ENCODE assay signal across 10 cellular contexts in the genomic region with DNA sequence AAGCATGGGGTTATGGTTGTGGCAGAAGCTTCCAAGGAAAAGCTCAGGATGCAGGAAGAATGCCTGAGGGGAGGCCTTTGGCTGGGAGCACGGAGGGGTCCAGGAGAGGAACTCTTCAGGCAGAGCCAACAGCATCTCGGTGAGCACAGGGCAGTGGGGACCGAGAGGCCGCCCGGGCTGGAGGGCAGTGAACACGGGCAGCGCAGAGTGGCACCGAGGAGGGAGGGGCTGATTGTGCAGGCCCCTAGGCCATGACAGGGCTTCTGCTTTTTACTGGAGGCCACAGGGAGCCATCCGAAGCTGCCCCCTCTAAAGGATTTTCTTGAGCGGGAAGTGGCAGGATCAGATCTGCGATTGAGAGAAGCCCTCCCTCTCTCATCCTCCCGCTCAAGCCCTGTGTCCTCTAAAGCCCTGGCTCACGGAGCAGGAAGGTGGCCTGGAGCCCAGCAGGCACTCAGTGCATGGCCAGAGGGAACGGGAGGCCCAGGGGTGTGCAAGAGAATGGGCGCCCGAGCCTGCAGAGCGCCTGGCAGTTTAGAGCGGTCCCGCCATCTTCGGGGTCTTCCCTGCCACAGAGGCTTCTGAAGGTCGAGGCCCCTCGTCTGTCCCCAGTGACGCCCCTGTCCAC. TPM values are rescaled to one million over a fixed set of nuclear protein-coding genes. Genes with fewer than 3 reads are reported as not detected.
DNase-seq lines count a peak whose midpoint lies in the region; ATAC-seq, FAIRE-seq and TF ChIP-seq lines count a peak whose summit lies in the region.
"Had no signal": no experiment of that assay in that cellular context is flagged by ENCODE, and none has a peak within 500 bp of the region (broad histone marks: within the 10 kb centered on the region; RNA-seq: fewer than 3 reads in every experiment).

No MANE protein-coding gene starts in this region.

- no peaks in the 10 kb centered on the region for H3K27me3 Mint-ChIP-seq in activated naive CD4-positive, alpha-beta T cell treated with anti-CD3 and anti-CD28 coated beads, Interleukin-2, amount 50 U/mL, for 24 hours

- H3K27ac Mint-ChIP-seq in activated naive CD4-positive, alpha-beta T cell treated with anti-CD3 and anti-CD28 coated beads, Interleukin-2, amount 50 U/mL, for 24 hours = peak overlapping the region; percentile 71

- no peak for DNase-seq in activated naive CD4-positive, alpha-beta T cell treated with Interleukin-2 at 50 U/mL for 16 hours
- DNase-seq in brain microvascular endothelial cell = no peak
- DNase-seq in HepG2 (ENCODE audit: low spot score) = no peak
- peak in 1 of 2 donors; percentile 64 for DNase-seq in upper lobe of left lung
- DNase-seq in DMS153 (lab: John Stamatoyannopoulos, UW) = no peak
- DNase-seq in activated CD8-positive, alpha-beta memory T cell treated with anti-CD3 and anti-CD28 coated beads, Interleukin-2, amount 50 U/mL, for 4 hours = no peak

- in situ Hi-C loops in brain microvascular endothelial cell (cut with HindIII; ENCODE audit: low pct_ligation_motif_present, low sequenced_read_pairs) = no loop called here
- in situ Hi-C loops in HepG2 (cut with HindIII; ENCODE audit: extremely low pct_ligation_motif_present, low pct_unique_long_range_greater_than_20kb) = loop anchor here (10.0 to 25.0 kb wide), 2 partner anchors 208 to 565 kb away; no protein-coding TSS in a partner anchor

- H4K20me1 ChIP-seq in HepG2 (ENCODE audit: insufficient read depth, low read length) = no peaks in the 10 kb centered on the region

- H3K9me3 ChIP-seq in HepG2 (ENCODE audit: low read length) (no peaks in the 10 kb centered on the region), upper lobe of left lung (no peaks in the 10 kb centered on the region)
- H3K9me3 ChIP-seq: HAP-1 had no signal

- BruUV-seq in HepG2 (replicated peaks; lab: Mats Ljungman, UMichigan) = no TSS peak

- POLR2A ChIA-PET in HepG2 (lab: Yijun Ruan, JAX) = interaction anchor here (1.1 kb wide), 1 partner anchor 199 kb away, joined by 3 read pairs; no protein-coding TSS in a partner anchor

- H3K9ac ChIP-seq in HepG2 (ENCODE audit: insufficient read depth, low read depth, low read length) = no peak overlapping the region

- no peak for TF ChIP-seq EP300 in HepG2 (IDR thresholded peaks at IDR 0.05; ENCODE audit: low read depth in 2 of 2, low read length in 2 of 2)
- TF ChIP-seq EP300 in HepG2 (CRISPR knock-in tag; IDR thresholded peaks at IDR 0.05; ENCODE audit: borderline replicate concordance) = no peak
- no peak for TF ChIP-seq EP300 in upper lobe of left lung (IDR thresholded peaks at IDR 0.05)

- H3K79me2 ChIP-seq in HepG2 (ENCODE audit: insufficient read depth, low read length) = no peaks in the 10 kb centered on the region

- H3K36me3 Mint-ChIP-seq in activated naive CD4-positive, alpha-beta T cell treated with anti-CD3 and anti-CD28 coated beads, Interleukin-2, amount 50 U/mL, for 24 hours = no peaks in the 10 kb centered on the region
- H3K36me3 Mint-ChIP-seq: immature natural killer cell had no signal

- TF ChIP-seq CTCF in brain microvascular endothelial cell (IDR thresholded peaks at IDR 0.05; ENCODE audit: low read depth, low read length, missing control alignments) = no peak
- TF ChIP-seq CTCF in HepG2 (CRISPR knock-in tag; IDR thresholded peaks at IDR 0.05) = no peak
- no peak for TF ChIP-seq CTCF in upper lobe of left lung (IDR thresholded peaks at IDR 0.05)

- no peak overlapping the region for H3K4me3 ChIP-seq in brain microvascular endothelial cell (ENCODE audit: low read depth, low read length)
- peak overlapping the region in 1 of 3 experiments; percentile 51; a peak in 1 of 6 replicates for H3K4me3 ChIP-seq in HepG2 (replicated peaks in 1 of 3; ENCODE audit: insufficient read depth in 1 of 3, low read depth in 2 of 3, low read length in 3 of 3)
- H3K4me3 ChIP-seq in upper lobe of left lung = no peak overlapping the region
- H3K4me3 ChIP-seq: HAP-1 had no signal

- H3K4me1 ChIP-seq in HepG2 (ENCODE audit: insufficient read depth, low read length) = peaks cover 63% of the 10 kb centered on the region
- H3K4me1 ChIP-seq in upper lobe of left lung = peaks cover 12 to 26% (median 22%) of the 10 kb centered on the region in 4 donors

- intact Hi-C loops in HepG2 (cut with micrococcal nuclease; ENCODE audit: unreplicated experiment) = loop anchor here (1.0 to 5.0 kb wide), 5 partner anchors 43 to 563 kb away; no protein-coding TSS in a partner anchor

- peak; percentile 1; the same call in 2 of the 3 replicates for ATAC-seq in HepG2
- ATAC-seq in upper lobe of left lung (ENCODE audit: low FRiP score in 2 of 2) = peak; percentile 7 to 15
- ATAC-seq in HG03175 (IDR thresholded peaks at IDR 0.05; ENCODE audit: unreplicated experiment) = no peak

- H3K36me3 ChIP-seq in brain microvascular endothelial cell (replicated peaks) (no peaks in the 10 kb centered on the region), HepG2 (replicated peaks in 1 of 2; ENCODE audit: control insufficient read depth in 1 of 2, insufficient read depth in 2 of 2, low read length in 2 of 2) (no peaks in the 10 kb centered on the region), upper lobe of left lung (no peaks in the 10 kb centered on the region)
- H3K36me3 ChIP-seq: HAP-1 had no signal

- H3K4me3 Mint-ChIP-seq in activated naive CD4-positive, alpha-beta T cell treated with anti-CD3 and anti-CD28 coated beads, Interleukin-2, amount 50 U/mL, for 24 hours = no peak overlapping the region

- no peak for FAIRE-seq in HepG2 (lab: Jason Lieb, UNC)

- no peak for TF ChIP-seq RAD21 in HepG2 (CRISPR knock-in tag; IDR thresholded peaks at IDR 0.05)

- H3K4me1 Mint-ChIP-seq in activated naive CD4-positive, alpha-beta T cell treated with anti-CD3 and anti-CD28 coated beads, Interleukin-2, amount 50 U/mL, for 24 hours = peaks cover 42% of the 10 kb centered on the region

- H3K27me3 ChIP-seq in brain microvascular endothelial cell (replicated peaks) (no peaks in the 10 kb centered on the region), HepG2 (ENCODE audit: control insufficient read depth in 1 of 2, insufficient read depth in 2 of 2, low read length in 2 of 2) (peaks cover 0 to 8% of the 10 kb centered on the region in 2 experiments; a peak in 1 of 5 replicates), upper lobe of left lung (no peaks in the 10 kb centered on the region)

- H3K4me2 ChIP-seq in HepG2 (ENCODE audit: low read depth, low read length) = peak overlapping the region; percentile 70

- no peaks in the 10 kb centered on the region for H3K9me3 Mint-ChIP-seq in activated naive CD4-positive, alpha-beta T cell treated with anti-CD3 and anti-CD28 coated beads, Interleukin-2, amount 50 U/mL, for 24 hours
- H3K9me3 Mint-ChIP-seq: immature natural killer cell had no signal

- H3K27ac ChIP-seq in brain microvascular endothelial cell (peak overlapping the region; percentile 29), HepG2 (ENCODE audit: extremely low read length, insufficient read depth, low read length) (no peak overlapping the region), upper lobe of left lung (peak overlapping the region in 2 of 4 donors; percentile 19 to 71)

- CTCF ChIA-PET in HepG2 (lab: Yijun Ruan, JAX; ENCODE audit: low intra/inter-chr PET ratio, low total read pairs) = interaction anchor here (1.2 to 1.3 kb wide), 2 partner anchors 95 to 314 kb away, joined by 3 to 7 read pairs; no protein-coding TSS in a partner anchor

- no peak overlapping the region for H2AFZ ChIP-seq in HepG2 (ENCODE audit: low read length)

- TF ChIP-seq POLR2A in HepG2 (IDR thresholded peaks at IDR 0.05; ENCODE audit: insufficient read depth in 1 of 2, low read depth in 2 of 2, low read length in 2 of 2) (no peak), upper lobe of left lung (IDR thresholded peaks at IDR 0.05) (no peak)

- WGBS in HepG2 (ENCODE audit: low lambda C conversion rate) = 85% methylated on average over 15 of the region's 23 CpGs
- 78 to 83% methylated on average over 5 to 17 of the region's 23 CpGs for WGBS in upper lobe of left lung, 2 donors

TF ChIP-seq in HepG2, 621 proteins besides CTCF, POLR2A, EP300 and RAD21 (continues in another document):
- TF ChIP-seq, protein P1, sequence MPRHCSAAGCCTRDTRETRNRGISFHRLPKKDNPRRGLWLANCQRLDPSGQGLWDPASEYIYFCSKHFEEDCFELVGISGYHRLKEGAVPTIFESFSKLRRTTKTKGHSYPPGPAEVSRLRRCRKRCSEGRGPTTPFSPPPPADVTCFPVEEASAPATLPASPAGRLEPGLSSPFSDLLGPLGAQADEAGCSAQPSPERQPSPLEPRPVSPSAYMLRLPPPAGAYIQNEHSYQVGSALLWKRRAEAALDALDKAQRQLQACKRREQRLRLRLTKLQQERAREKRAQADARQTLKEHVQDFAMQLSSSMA (CRISPR knock-in tag; IDR thresholded peaks at IDR 0.05) = 0 out of 2 replicates have a peak, but pooled peaks have one; percentile 37
- TF ChIP-seq ZFP62 (CRISPR knock-in tag; IDR thresholded peaks at IDR 0.05) = 0 out of 2 replicates have a peak, but pooled peaks have one; percentile 25

RNA-seq across cellular contexts. Expression of a gene that starts 20.6 kb away (rescaled TPM):
- 15.5 and 26.0 TPM in 2 replicates for total RNA-seq in HepG2 (2016; rRNA removed; fragmentation: Illumina TruSeq; extraction: Trizol)
- 23.4 and 25.6 TPM in 2 replicates for total RNA-seq in HepG2 (2016; cell fraction: cytosol; rRNA removed; fragmentation: Illumina TruSeq; extraction: Trizol; ENCODE audit: low read depth)
- total RNA-seq in HepG2 (2016; cell fraction: insoluble cytoplasmic fraction; rRNA removed; fragmentation: Illumina TruSeq; extraction: Trizol) = 11.8 and 21.9 TPM in 2 replicates
- total RNA-seq in HepG2 (2016; cell fraction: membrane; rRNA removed; fragmentation: Illumina TruSeq; extraction: Trizol) = 17.4 and 18.5 TPM in 2 replicates
- total RNA-seq in HepG2 (2016; cell fraction: nucleus; rRNA removed; fragmentation: Illumina TruSeq; extraction: Trizol) = 19.8 and 24.1 TPM in 2 replicates
- polyA plus RNA-seq in HepG2 (2011; rRNA removed) = 18.8 and 21.9 TPM in 2 replicates
- polyA plus RNA-seq in HepG2 (2011; cell fraction: cytosol; rRNA removed) = 8.8 and 12.8 TPM in 2 replicates
- polyA plus RNA-seq in HepG2 (2011; cell fraction: nucleus; rRNA removed) = 17.9 and 22.6 TPM in 2 replicates
- 17.3 and 23.4 TPM in 2 replicates for polyA plus RNA-seq in HepG2 (2012)
- 4.0 and 5.5 TPM in 2 replicates for polyA plus RNA-seq in HepG2 (2016; cell fraction: cytosol; fragmentation: Illumina TruSeq; extraction: Trizol; ENCODE audit: low read depth)
- 20.2 and 22.6 TPM in 2 replicates for polyA plus RNA-seq in HepG2 (2016; cell fraction: insoluble cytoplasmic fraction; fragmentation: Illumina TruSeq; extraction: Trizol; ENCODE audit: low read depth)
- polyA plus RNA-seq in HepG2 (2016; cell fraction: membrane; fragmentation: Illumina TruSeq; extraction: Trizol; ENCODE audit: low read depth) = 9.9 and 10.8 TPM in 2 replicates
- polyA plus RNA-seq in HepG2 (2016; cell fraction: nucleus; fragmentation: Illumina TruSeq; extraction: Trizol; ENCODE audit: insufficient read depth, low read depth) = 22.0 and 24.6 TPM in 2 replicates
- polyA minus RNA-seq in HepG2 (2011; rRNA and poly(A)+ RNA removed; ENCODE audit: low replicate concordance) = 9.2 and 19.0 TPM in 2 replicates
- 7.7 and 8.6 TPM in 2 replicates for polyA minus RNA-seq in HepG2 (2011; cell fraction: cytosol; rRNA and poly(A)+ RNA removed)
- 43.3 and 50.4 TPM in 2 replicates for polyA minus RNA-seq in HepG2 (2011; cell fraction: nucleus; rRNA and poly(A)+ RNA removed)
- 10 to 100 TPM; 18.8 to 47.7 (median 23.5) TPM for total RNA-seq in upper lobe of left lung
